ENCODE assay signal across 17 cellular contexts in genomic region chr12:15372313-15372712, GRCh38. TPM values are rescaled to one million over a fixed set of nuclear protein-coding genes. Genes with fewer than 3 reads are reported as not detected.
DNase-seq lines count a peak whose midpoint lies in the region; TF ChIP-seq lines count a peak whose summit lies in the region.
"Had no signal": no experiment of that assay in that cellular context is flagged by ENCODE, and none has a peak within 500 bp of the region (broad histone marks: within the 10 kb centered on the region; RNA-seq: fewer than 3 reads in every experiment).

No MANE protein-coding gene starts in this region.

- H3K4me3 ChIP-seq in HEK293 (ENCODE audit: low read depth, low read length) (no peak overlapping the region), HAP-1 (no peak overlapping the region)
- H3K4me3 ChIP-seq: A549, BLaER1, GM12878 had no signal

- TF ChIP-seq CTCF in HEK293 (tag by site-specific recombination; IDR thresholded peaks at IDR 0.05): no peak

- H3K36me3 ChIP-seq in HEK293 (ENCODE audit: control insufficient read depth in 2 of 2, insufficient read depth in 1 of 2, low read length in 2 of 2) (no peaks in the 10 kb centered on the region), HAP-1 (replicated peaks) (no peaks in the 10 kb centered on the region)
- H3K36me3 ChIP-seq: BLaER1 had no signal

- in situ Hi-C loops in HAP-1 (cut with MboI; ENCODE audit: low sequenced_read_pairs): no loop called here

- H3K27me3 ChIP-seq in HAP-1 (ENCODE audit: low read depth): no peaks in the 10 kb centered on the region
- H3K27me3 ChIP-seq: BLaER1 had no signal

- POLR2A ChIA-PET in HEK293 (lab: Yijun Ruan, JAX): no interaction called here

- peak; percentile 51 for DNase-seq in NCI-H1105 (lab: John Stamatoyannopoulos, UW)
- DNase-seq in NCI-H69 (lab: John Stamatoyannopoulos, UW): peak; percentile 77
- DNase-seq in A172 (ENCODE audit: low spot score): no peak
- DNase-seq in activated CD4-positive, CD25-positive, alpha-beta regulatory T cell (lab: John Stamatoyannopoulos, UW): no peak
- no peak for DNase-seq in HAP-1 (ENCODE audit: low spot score in 2 of 2)
- DNase-seq: CD4-positive, alpha-beta memory T cell; DMS53; DND-41; EL; H9 had no signal

- H3K27ac ChIP-seq in HEK293 (ENCODE audit: extremely low read depth, low read depth, low read length): no peak overlapping the region
- H3K27ac ChIP-seq: A549, BLaER1, HL-60 had no signal

- peaks cover 3% of the 10 kb centered on the region for H3K9me3 ChIP-seq in HEK293 (ENCODE audit: control insufficient read depth, insufficient read depth, low read depth, low read length)
- H3K9me3 ChIP-seq in HAP-1: no peaks in the 10 kb centered on the region

- CTCF ChIA-PET in HEK293 (lab: Yijun Ruan, JAX): interaction anchor here (0.6 kb wide), 2 partner anchors 58 to 222 kb away, joined by 3 read pairs; no protein-coding TSS in a partner anchor

- H3K4me1 ChIP-seq in HEK293 (ENCODE audit: control insufficient read depth, insufficient read depth, low read length) (no peaks in the 10 kb centered on the region), HAP-1 (no peaks in the 10 kb centered on the region)
- H3K4me1 ChIP-seq: A549, BLaER1 had no signal

TF ChIP-seq in HEK293, 187 proteins besides CTCF, POLR2A, EP300 and RAD21:
- TF ChIP-seq WT1 (tag by site-specific recombination; IDR thresholded peaks at IDR 0.05) (peak; percentile 96), ZNF596 (tag by site-specific recombination; IDR thresholded peaks at IDR 0.05) (no peak), SP3 (tag by site-specific recombination; IDR thresholded peaks at IDR 0.05) (no peak), ZNF184 (tag by site-specific recombination; IDR thresholded peaks at IDR 0.05) (no peak)

RNA-seq across cellular contexts. Expression of gene PTPRO, which starts 50.0 kb away (rescaled TPM):
- total RNA-seq in A172 (2014; rRNA removed; shearing (Covaris generic)): not detected in 2 replicates
- total RNA-seq: G401, HT1080 had no signal

Comparison
In these comparisons a context has a peak if more than half of its experiments do, and no peak if none do; other contexts are left out.
1. DNase-seq: peak in NCI-H1105 (single experiment) and NCI-H69 (single experiment); none in A172 (single experiment), activated CD4-positive, CD25-positive, alpha-beta regulatory T cell (0 of 4) and HAP-1 (0 of 2).